In genomic region chr2:234259440-234259839, GRCh38 we compare ENCODE assay signal across 20 cellular contexts.
"Had no signal": no experiment of that assay in that cellular context is flagged by ENCODE, and none has a peak within 500 bp of the region (broad histone marks: within the 10 kb centered on the region; RNA-seq: fewer than 3 reads in every experiment).

No MANE protein-coding gene starts in this region.

- DNase-seq: activated CD4-positive, alpha-beta T cell treated with anti-CD3 and anti-CD28 coated beads for 1 hour; activated CD8-positive, alpha-beta memory T cell treated with anti-CD3 and anti-CD28 coated beads for 24 hours; activated CD8-positive, alpha-beta memory T cell treated with anti-CD3 and anti-CD28 coated beads, Interleukin-2, amount 50 U/mL, for 48 hours; activated effector memory CD4-positive, alpha-beta T cell treated with Interleukin-2 at 50 U/mL for 16 hours; activated naive CD4-positive, alpha-beta T cell treated with anti-CD3 and anti-CD28 coated beads, Interleukin-2, amount 10 ng/mL, durations not matched to agents 7 days and 5 days; activated naive CD8-positive, alpha-beta T cell treated with anti-CD3 and anti-CD28 coated beads, Interleukin-2, amount 50 U/mL, for 24 hours; activated T-cell treated with anti-CD3 and anti-CD28 coated beads, Interleukin-2, amount 50 U/mL, for 48 hours; anterior cingulate cortex; effector CD4-positive, alpha-beta T cell; esophagus squamous epithelium; left cardiac atrium; naive thymus-derived CD8-positive, alpha-beta T cell; retina; stimulated activated CD4-positive, alpha-beta T cell treated with anti-CD3 and anti-CD28 coated beads, Interleukin-12 subunit alpha, Interleukin-12 subunit beta, amount 100 ng/mL, for 4 hours; stimulated activated CD4-positive, alpha-beta T cell treated with anti-CD3 and anti-CD28 coated beads, Interleukin-1b, Interleukin-23, amount 100 ng/mL, for 48 hours; stimulated activated naive CD8-positive, alpha-beta T cell treated with anti-CD3 and anti-CD28 coated beads, Interleukin-15, Interleukin-2, amounts not matched to agents 100 U/mL and 50 U/mL, for 24 hours; transverse colon; WERI-Rb-1 had no signal

- H3K4me3 ChIP-seq: esophagus squamous epithelium, suprapubic skin, transverse colon, vagina had no signal

- H3K27me3 Mint-ChIP-seq: activated naive CD8-positive, alpha-beta T cell treated with anti-CD3 and anti-CD28 coated beads, Interleukin-2, amount 50 U/mL, for 24 hours; naive thymus-derived CD8-positive, alpha-beta T cell had no signal

- H3K9me3 Mint-ChIP-seq: naive thymus-derived CD8-positive, alpha-beta T cell had no signal

- H3K9me3 ChIP-seq: esophagus squamous epithelium, suprapubic skin, transverse colon, vagina had no signal

- H3K27ac ChIP-seq: suprapubic skin, transverse colon, vagina, WERI-Rb-1 had no signal

- ATAC-seq: left cardiac atrium; naive thymus-derived CD8-positive, alpha-beta T cell had no signal

- H3K4me3 Mint-ChIP-seq: activated naive CD4-positive, alpha-beta T cell treated with anti-CD3 and anti-CD28 coated beads, Interleukin-2, amount 10 ng/mL, durations not matched to agents 7 days and 5 days; activated naive CD8-positive, alpha-beta T cell treated with anti-CD3 and anti-CD28 coated beads, Interleukin-2, amount 50 U/mL, for 24 hours had no signal

- H3K36me3 ChIP-seq: esophagus squamous epithelium, suprapubic skin, transverse colon, vagina, WERI-Rb-1 had no signal

- H3K27ac Mint-ChIP-seq: activated naive CD4-positive, alpha-beta T cell treated with anti-CD3 and anti-CD28 coated beads, Interleukin-2, amount 10 ng/mL, durations not matched to agents 7 days and 5 days had no signal

- H3K27me3 ChIP-seq: esophagus squamous epithelium, suprapubic skin, transverse colon, vagina had no signal

- H3K4me1 ChIP-seq: vagina had no signal
